20 cellular contexts compared by ENCODE assay signal in the genomic region with DNA sequence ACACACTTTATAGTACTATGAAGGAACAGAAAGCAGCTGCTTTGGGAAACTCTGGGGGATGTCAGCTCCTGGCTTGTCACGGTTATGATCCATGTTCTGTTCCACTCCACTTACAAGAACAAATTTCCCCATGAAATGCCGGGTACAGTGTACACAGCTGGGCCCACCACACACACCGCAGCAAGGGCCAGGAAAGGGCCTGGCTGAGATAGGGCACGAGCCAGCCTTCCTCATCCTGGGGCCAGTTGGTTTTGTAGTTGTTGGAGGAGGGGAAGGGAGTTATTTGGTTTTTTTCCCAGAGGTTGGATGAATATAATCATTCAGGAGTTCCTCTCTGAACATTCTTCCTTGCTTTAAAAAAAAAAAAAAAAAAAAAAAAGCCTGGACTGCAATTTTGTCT. TPM values are rescaled to one million over a fixed set of nuclear protein-coding genes. Genes with fewer than 3 reads are reported as not detected.
DNase-seq lines count a peak whose midpoint lies in the region; TF ChIP-seq lines count a peak whose summit lies in the region.
"Had no signal": no experiment of that assay in that cellular context is flagged by ENCODE, and none has a peak within 500 bp of the region (broad histone marks: within the 10 kb centered on the region; RNA-seq: fewer than 3 reads in every experiment).

No MANE protein-coding gene starts in this region.

- H3K4me1 Mint-ChIP-seq in type B pancreatic cell (ENCODE audit: unreplicated experiment), result no peaks in the 10 kb centered on the region
- H3K4me1 Mint-ChIP-seq: natural killer cell had no signal

- H3K27ac ChIP-seq in mesenchymal stem cell (ENCODE audit: low read length, poor library complexity, severe bottlenecking), result no peak overlapping the region
- H3K27ac ChIP-seq: HL-60 had no signal

- peaks cover 5% of the 10 kb centered on the region for H3K9me3 ChIP-seq in mesenchymal stem cell (ENCODE audit: control insufficient read depth, low read length)

- H2BK5ac ChIP-seq in mesenchymal stem cell (ENCODE audit: low read depth, low read length, poor library complexity, severe bottlenecking), result no peak overlapping the region

- no peak overlapping the region for H4K8ac ChIP-seq in mesenchymal stem cell (ENCODE audit: low read length)

- no peak overlapping the region for H3K18ac ChIP-seq in mesenchymal stem cell (ENCODE audit: low read depth in 1 of 2, low read length in 2 of 2)

- no peak overlapping the region for H2BK12ac ChIP-seq in mesenchymal stem cell (ENCODE audit: low read length in 2 of 2)

- no peak overlapping the region for H3K4ac ChIP-seq in mesenchymal stem cell (ENCODE audit: low read depth in 1 of 2, low read length in 2 of 2)

- H4K91ac ChIP-seq in mesenchymal stem cell (ENCODE audit: low read length), result no peak overlapping the region

- H2BK120ac ChIP-seq in mesenchymal stem cell (ENCODE audit: low read depth, low read length), result no peak overlapping the region

- H3K4me3 Mint-ChIP-seq in type B pancreatic cell, result no peak overlapping the region
- H3K4me3 Mint-ChIP-seq: activated naive CD4-positive, alpha-beta T cell treated with anti-CD3 and anti-CD28 coated beads, Interleukin-2, amount 50 U/mL, for 24 hours; CD4-positive, alpha-beta memory T cell; dendritic cell treated with granulocyte-macrophage colony-stimulating factor and Interleukin-4, amounts not matched to agents 40 ng/mL and 50 ng/mL, for 4 days; natural killer cell had no signal

- H3K4me3 ChIP-seq in mesenchymal stem cell (ENCODE audit: insufficient read depth in 1 of 2, low read depth in 1 of 2, low read length in 2 of 2), result no peak overlapping the region
- no peak overlapping the region for H3K4me3 ChIP-seq in skeletal muscle cell (ENCODE audit: low read depth, low read length)
- H3K4me3 ChIP-seq in H7 (ENCODE audit: insufficient read depth, low read depth, low read length), result no peak overlapping the region

- H3K4me1 ChIP-seq in mesenchymal stem cell (ENCODE audit: control insufficient read depth, insufficient read depth, low read depth, low read length), result no peaks in the 10 kb centered on the region

- no peak overlapping the region for H3K23ac ChIP-seq in mesenchymal stem cell (ENCODE audit: low read length in 2 of 2)

- H3K14ac ChIP-seq in mesenchymal stem cell (ENCODE audit: low read length in 2 of 2), result no peak overlapping the region

- no peak overlapping the region for H3K27ac Mint-ChIP-seq in type B pancreatic cell
- H3K27ac Mint-ChIP-seq: activated naive CD4-positive, alpha-beta T cell treated with anti-CD3 and anti-CD28 coated beads, Interleukin-2, amount 50 U/mL, for 24 hours; CD4-positive, alpha-beta memory T cell; dendritic cell treated with granulocyte-macrophage colony-stimulating factor and Interleukin-4, amounts not matched to agents 40 ng/mL and 50 ng/mL, for 4 days; natural killer cell had no signal

- no peaks in the 10 kb centered on the region for H3K79me1 ChIP-seq in mesenchymal stem cell (replicated peaks; ENCODE audit: low read length, poor library complexity, severe bottlenecking)

- H3K27me3 Mint-ChIP-seq in type B pancreatic cell, result peaks cover 3% of the 10 kb centered on the region
- H3K27me3 Mint-ChIP-seq: activated naive CD4-positive, alpha-beta T cell treated with anti-CD3 and anti-CD28 coated beads, Interleukin-2, amount 50 U/mL, for 24 hours; brain had no signal

- no peak overlapping the region for H2AK5ac ChIP-seq in mesenchymal stem cell (ENCODE audit: low read length, severe bottlenecking)

- TF ChIP-seq CTCF in GM13976 (IDR thresholded peaks at IDR 0.05; ENCODE audit: borderline replicate concordance, control extremely low read depth, extremely low read depth, insufficient read depth, missing control alignments), result no peak
- no peak for TF ChIP-seq CTCF in type B pancreatic cell (conservative IDR thresholded peaks at IDR 0.05)

- H3K9me3 Mint-ChIP-seq in type B pancreatic cell, result peaks cover 8% of the 10 kb centered on the region

- no peak overlapping the region for H3K4me2 ChIP-seq in mesenchymal stem cell (ENCODE audit: low read length, poor library complexity, severe bottlenecking)

- H2BK15ac ChIP-seq in mesenchymal stem cell (ENCODE audit: low read depth, poor library complexity, severe bottlenecking), result no peak overlapping the region

- peaks cover 5 to 25% of the 10 kb centered on the region in 2 experiments for H3K27me3 ChIP-seq in mesenchymal stem cell (ENCODE audit: control insufficient read depth in 1 of 2, insufficient read depth in 1 of 2, low read length in 2 of 2)
- H3K27me3 ChIP-seq in H7 (ENCODE audit: control insufficient read depth, insufficient read depth, low read length), result no peaks in the 10 kb centered on the region

- in situ Hi-C loops in GM13976 (cut with MboI; ENCODE audit: low sequenced_read_pairs, unreplicated experiment), result no loop called here

- H3K36me3 ChIP-seq in mesenchymal stem cell (ENCODE audit: control insufficient read depth in 1 of 2, insufficient read depth in 2 of 2, low read depth in 1 of 2, low read length in 2 of 2), result no peaks in the 10 kb centered on the region
- H3K36me3 ChIP-seq in H7 (replicated peaks; ENCODE audit: control insufficient read depth, insufficient read depth, low read length), result no peaks in the 10 kb centered on the region

- peak; percentile 2 for DNase-seq in GM13976 (ENCODE audit: low spot score)
- DNase-seq in ecto neural progenitor cell (ENCODE audit: low spot score), result peak; percentile 31
- no peak for DNase-seq in mesenchymal stem cell
- peak; percentile 20 for DNase-seq in skeletal muscle cell (ENCODE audit: low read depth)
- DNase-seq in Kasumi-1 (lab: John Stamatoyannopoulos, UW), result no peak
- DNase-seq in amniotic stem cell (lab: John Stamatoyannopoulos, UW), result no peak
- no peak for DNase-seq in H7
- DNase-seq in type B pancreatic cell (ENCODE audit: extremely low spot score, unreplicated experiment), result no peak
- DNase-seq: CD4-positive, alpha-beta memory T cell; mammary epithelial cell; natural killer cell; NCI-H187 treated with DMSO at 0.1 percent for 48 hours; NK-92 treated with Interleukin-12 subunit alpha and Interleukin-12 subunit beta, amount 100 ng/mL, for 24 hours; retina; stimulated activated naive CD8-positive, alpha-beta T cell treated with anti-CD3 and anti-CD28 coated beads, Interleukin-15, Interleukin-2, amounts not matched to agents 100 U/mL and 50 U/mL, for 24 hours; SW 1271 had no signal

- H3K36me3 Mint-ChIP-seq in type B pancreatic cell, result peaks cover 3% of the 10 kb centered on the region
- H3K36me3 Mint-ChIP-seq: brain, natural killer cell had no signal

- H2AFZ ChIP-seq in mesenchymal stem cell (ENCODE audit: low read depth, low read length), result no peak overlapping the region

- H3K9ac ChIP-seq in mesenchymal stem cell (ENCODE audit: low read length), result peak overlapping the region; percentile 22

- WGBS in mesenchymal stem cell, result 85% methylated on average over 4 of the region's 4 CpGs

RNA-seq across cellular contexts. Expression of a gene that starts 56.8 kb away (rescaled TPM):
- 1.9 TPM for polyA plus RNA-seq in mesenchymal stem cell (2013, experiment 1 of 2)
- polyA plus RNA-seq in mesenchymal stem cell (2013, experiment 2 of 2), result 2.3 TPM
- total RNA-seq in H7 (2014; rRNA removed; shearing (Covaris generic)), result 7.3 and 8.8 TPM in 2 replicates
- total RNA-seq in type B pancreatic cell (ENCODE audit: low replicate concordance), result 8.0 and 8.7 TPM in 2 replicates

Comparison
In these comparisons a context has a peak if more than half of its experiments do, and no peak if none do; other contexts are left out.
1. DNase-seq: peak in GM13976 (single experiment), ecto neural progenitor cell (single experiment) and skeletal muscle cell (single experiment); none in mesenchymal stem cell (single experiment), Kasumi-1 (0 of 2), amniotic stem cell (single experiment), H7 (single experiment) and type B pancreatic cell (single experiment).